27 cellular contexts compared by ENCODE assay signal in the genomic region with DNA sequence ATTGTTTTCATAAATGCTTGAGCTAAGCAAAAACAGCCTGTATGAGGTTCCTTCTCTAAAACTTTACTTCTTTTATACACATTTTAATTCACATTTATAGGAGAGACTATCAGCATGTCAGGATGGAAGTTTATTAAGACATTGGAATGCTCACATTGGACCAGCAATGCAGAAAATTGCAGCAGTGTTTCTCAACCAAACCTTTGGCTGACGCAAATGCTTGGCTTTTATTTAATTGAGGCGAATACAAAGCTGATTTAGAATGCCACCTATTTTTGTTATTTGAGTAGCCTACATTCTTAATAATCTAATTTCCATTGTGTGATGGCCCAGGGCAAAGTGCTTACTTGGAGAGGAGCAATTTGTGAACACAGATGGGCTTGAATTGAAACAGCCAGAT.
"Had no signal": no experiment of that assay in that cellular context is flagged by ENCODE, and none has a peak within 500 bp of the region (broad histone marks: within the 10 kb centered on the region; RNA-seq: fewer than 3 reads in every experiment).

No MANE protein-coding gene starts in this region.

- H3K4me3 ChIP-seq: adrenal gland, breast epithelium, heart left ventricle, lung, uterus had no signal

- H3K27me3 Mint-ChIP-seq: activated naive CD8-positive, alpha-beta T cell; dendritic cell treated with granulocyte-macrophage colony-stimulating factor and Interleukin-4, amounts not matched to agents 40 ng/mL and 50 ng/mL, for 4 days; type B pancreatic cell had no signal

- H3K27ac Mint-ChIP-seq: activated naive CD8-positive, alpha-beta T cell; dendritic cell treated with granulocyte-macrophage colony-stimulating factor and Interleukin-4, amounts not matched to agents 40 ng/mL and 50 ng/mL, for 4 days; endodermal cell; immature natural killer cell; natural killer cell; stimulated activated effector memory CD8-positive, alpha-beta T cell treated with anti-CD3 and anti-CD28 coated beads, Interleukin-12 subunit alpha, Interleukin-12 subunit beta, amount 100 ng/mL, for 72 hours; stimulated activated naive CD8-positive, alpha-beta T cell treated with anti-CD3 and anti-CD28 coated beads, Interleukin-15, Interleukin-2, amounts not matched to agents 100 ng/mL and 50 ng/mL, for 24 hours; type B pancreatic cell had no signal

- H3K4me3 Mint-ChIP-seq: activated naive CD8-positive, alpha-beta T cell; dendritic cell treated with granulocyte-macrophage colony-stimulating factor and Interleukin-4, amounts not matched to agents 40 ng/mL and 50 ng/mL, for 4 days; endodermal cell; immature natural killer cell; natural killer cell; stimulated activated effector memory CD8-positive, alpha-beta T cell treated with anti-CD3 and anti-CD28 coated beads, Interleukin-12 subunit alpha, Interleukin-12 subunit beta, amount 100 ng/mL, for 72 hours; stimulated activated naive CD8-positive, alpha-beta T cell treated with anti-CD3 and anti-CD28 coated beads, Interleukin-15, Interleukin-2, amounts not matched to agents 100 ng/mL and 50 ng/mL, for 24 hours; type B pancreatic cell had no signal

- H3K4me1 ChIP-seq: adrenal gland, breast epithelium, uterus had no signal

- H3K4me1 Mint-ChIP-seq: immature natural killer cell; natural killer cell; stimulated activated effector memory CD8-positive, alpha-beta T cell treated with anti-CD3 and anti-CD28 coated beads, Interleukin-12 subunit alpha, Interleukin-12 subunit beta, amount 100 ng/mL, for 72 hours had no signal

- ATAC-seq: esophagus mucosa; heart left ventricle; natural killer cell; right cardiac atrium; stimulated activated effector memory CD8-positive, alpha-beta T cell treated with anti-CD3 and anti-CD28 coated beads, Interleukin-12 subunit alpha, Interleukin-12 subunit beta, amount 100 ng/mL, for 72 hours had no signal

- H3K27ac ChIP-seq: adrenal gland, breast epithelium, heart left ventricle, uterus, VCaP had no signal

- H3K36me3 ChIP-seq: adrenal gland, breast epithelium, heart left ventricle, uterus had no signal

- H3K9me3 ChIP-seq: adrenal gland, breast epithelium, heart left ventricle, uterus had no signal

- H3K9me3 Mint-ChIP-seq: dendritic cell treated with granulocyte-macrophage colony-stimulating factor and Interleukin-4, amounts not matched to agents 40 ng/mL and 50 ng/mL, for 4 days; endodermal cell; stimulated activated effector memory CD8-positive, alpha-beta T cell treated with anti-CD3 and anti-CD28 coated beads, Interleukin-12 subunit alpha, Interleukin-12 subunit beta, amount 100 ng/mL, for 72 hours; stimulated activated naive CD8-positive, alpha-beta T cell treated with anti-CD3 and anti-CD28 coated beads, Interleukin-15, Interleukin-2, amounts not matched to agents 100 ng/mL and 50 ng/mL, for 24 hours had no signal

- H3K36me3 Mint-ChIP-seq: activated naive CD8-positive, alpha-beta T cell; immature natural killer cell; natural killer cell; stimulated activated effector memory CD8-positive, alpha-beta T cell treated with anti-CD3 and anti-CD28 coated beads, Interleukin-12 subunit alpha, Interleukin-12 subunit beta, amount 100 ng/mL, for 72 hours; type B pancreatic cell had no signal

- DNase-seq: activated CD4-positive, alpha-beta T cell treated with anti-CD3 and anti-CD28 coated beads for 4 hours; activated CD4-positive, alpha-beta T cell treated with anti-CD3 and anti-CD28 coated beads, Interleukin-2, amount 50 U/mL, for 4 hours; activated effector memory CD4-positive, alpha-beta T cell treated with Interleukin-2 at 50 U/mL for 16 hours; activated naive CD4-positive, alpha-beta T cell treated with Interleukin-2 at 50 U/mL for 16 hours; adrenal gland; central memory CD4-positive, alpha-beta T cell; endodermal cell; heart left ventricle; hypothalamus; immature natural killer cell; mesendoderm; natural killer cell; posterior cingulate gyrus; right cardiac atrium; stimulated activated CD4-positive, alpha-beta T cell treated with anti-CD3 and anti-CD28 coated beads, Interleukin-12 subunit alpha, Interleukin-12 subunit beta, amount 100 ng/mL, for 4 hours; stimulated activated CD4-positive, alpha-beta T cell treated with anti-CD3 and anti-CD28 coated beads, Interleukin-4, amount 100 ng/mL, for 24 hours; T-helper 1 cell; uterus had no signal

- H3K27me3 ChIP-seq: adrenal gland, breast epithelium, heart left ventricle, uterus had no signal
